Comparison of ENCODE assay signal across 1 cellular context in the genomic region with DNA sequence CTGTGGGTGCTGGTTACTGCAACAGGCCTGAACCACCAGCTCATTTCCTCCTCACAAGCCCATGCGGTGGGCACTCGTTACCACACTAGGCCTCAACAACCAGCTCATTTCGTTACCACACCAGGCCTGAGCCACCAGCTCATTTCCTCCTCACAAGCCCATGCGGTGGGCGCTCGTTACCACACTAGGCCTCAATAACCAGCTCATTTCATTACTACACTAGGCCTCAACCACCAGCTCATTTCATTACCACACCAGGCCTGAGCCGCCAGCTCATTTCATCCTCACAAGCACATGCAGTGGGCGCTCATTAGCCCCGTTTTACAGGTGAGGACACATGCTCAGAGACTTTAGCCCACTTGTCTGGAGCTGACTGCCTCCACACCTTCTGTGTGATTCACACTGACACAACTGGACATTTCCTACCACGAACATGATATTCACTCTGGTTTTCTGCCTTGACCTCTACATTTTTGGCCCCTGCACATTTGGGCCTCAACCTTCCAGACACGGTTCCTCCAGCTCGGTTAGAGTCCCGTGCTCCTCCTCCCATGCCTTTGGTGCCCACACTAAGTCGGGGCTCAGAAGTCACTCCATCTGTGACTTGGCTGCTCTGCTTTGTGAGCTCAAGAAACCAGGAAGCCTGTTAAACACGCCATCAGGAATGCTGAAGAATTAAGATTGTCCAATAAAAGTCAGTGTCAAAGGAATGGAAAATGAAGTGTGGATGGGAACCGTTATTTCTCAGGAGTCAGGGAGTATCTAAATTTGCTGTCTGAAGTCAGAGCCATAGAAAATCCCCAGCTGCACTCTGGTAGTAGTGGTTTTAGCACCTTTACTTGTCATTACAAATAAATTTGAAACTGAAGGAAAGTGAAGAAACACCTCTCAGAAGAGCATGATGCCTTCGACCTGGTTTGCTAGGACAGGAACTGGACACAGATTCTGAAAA.
A peak's percentile ranks its signal among the peaks of the same experiment; 100 is the strongest.
TF ChIP-seq lines count a peak whose summit lies in the region.

No MANE protein-coding gene starts in this region.

TF ChIP-seq in GM12878, 131 proteins besides CTCF, POLR2A, EP300 and RAD21 (continued from another document):
- TF ChIP-seq ZNF217 (IDR thresholded peaks at IDR 0.05), result peak; percentile 95
- TF ChIP-seq, protein P1, sequence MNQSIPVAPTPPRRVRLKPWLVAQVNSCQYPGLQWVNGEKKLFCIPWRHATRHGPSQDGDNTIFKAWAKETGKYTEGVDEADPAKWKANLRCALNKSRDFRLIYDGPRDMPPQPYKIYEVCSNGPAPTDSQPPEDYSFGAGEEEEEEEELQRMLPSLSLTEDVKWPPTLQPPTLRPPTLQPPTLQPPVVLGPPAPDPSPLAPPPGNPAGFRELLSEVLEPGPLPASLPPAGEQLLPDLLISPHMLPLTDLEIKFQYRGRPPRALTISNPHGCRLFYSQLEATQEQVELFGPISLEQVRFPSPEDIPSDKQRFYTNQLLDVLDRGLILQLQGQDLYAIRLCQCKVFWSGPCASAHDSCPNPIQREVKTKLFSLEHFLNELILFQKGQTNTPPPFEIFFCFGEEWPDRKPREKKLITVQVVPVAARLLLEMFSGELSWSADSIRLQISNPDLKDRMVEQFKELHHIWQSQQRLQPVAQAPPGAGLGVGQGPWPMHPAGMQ (IDR thresholded peaks at IDR 0.05; ENCODE audit: borderline replicate concordance), result peak; percentile 76; the same call in 1 of the 2 replicates
- no peak for TF ChIP-seq HDAC6 (IDR thresholded peaks at IDR 0.05; ENCODE audit: unreplicated experiment)
- TF ChIP-seq JUNB (IDR thresholded peaks at IDR 0.05), result peak; percentile 98
- TF ChIP-seq MTA2 (IDR thresholded peaks at IDR 0.05; ENCODE audit: low read depth), result peak; percentile 100
- TF ChIP-seq, protein P2, sequence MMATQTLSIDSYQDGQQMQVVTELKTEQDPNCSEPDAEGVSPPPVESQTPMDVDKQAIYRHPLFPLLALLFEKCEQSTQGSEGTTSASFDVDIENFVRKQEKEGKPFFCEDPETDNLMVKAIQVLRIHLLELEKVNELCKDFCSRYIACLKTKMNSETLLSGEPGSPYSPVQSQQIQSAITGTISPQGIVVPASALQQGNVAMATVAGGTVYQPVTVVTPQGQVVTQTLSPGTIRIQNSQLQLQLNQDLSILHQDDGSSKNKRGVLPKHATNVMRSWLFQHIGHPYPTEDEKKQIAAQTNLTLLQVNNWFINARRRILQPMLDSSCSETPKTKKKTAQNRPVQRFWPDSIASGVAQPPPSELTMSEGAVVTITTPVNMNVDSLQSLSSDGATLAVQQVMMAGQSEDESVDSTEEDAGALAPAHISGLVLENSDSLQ (IDR thresholded peaks at IDR 0.05), result no peak; the same call in 1 of the 2 replicates
- TF ChIP-seq IRF4 (IDR thresholded peaks at IDR 0.05; ENCODE audit: low read depth, low read length), result peak; percentile 99
- TF ChIP-seq ZZZ3 (IDR thresholded peaks at IDR 0.05; ENCODE audit: control insufficient read depth, insufficient read length, low read depth), result no peak
- TF ChIP-seq, protein P3, sequence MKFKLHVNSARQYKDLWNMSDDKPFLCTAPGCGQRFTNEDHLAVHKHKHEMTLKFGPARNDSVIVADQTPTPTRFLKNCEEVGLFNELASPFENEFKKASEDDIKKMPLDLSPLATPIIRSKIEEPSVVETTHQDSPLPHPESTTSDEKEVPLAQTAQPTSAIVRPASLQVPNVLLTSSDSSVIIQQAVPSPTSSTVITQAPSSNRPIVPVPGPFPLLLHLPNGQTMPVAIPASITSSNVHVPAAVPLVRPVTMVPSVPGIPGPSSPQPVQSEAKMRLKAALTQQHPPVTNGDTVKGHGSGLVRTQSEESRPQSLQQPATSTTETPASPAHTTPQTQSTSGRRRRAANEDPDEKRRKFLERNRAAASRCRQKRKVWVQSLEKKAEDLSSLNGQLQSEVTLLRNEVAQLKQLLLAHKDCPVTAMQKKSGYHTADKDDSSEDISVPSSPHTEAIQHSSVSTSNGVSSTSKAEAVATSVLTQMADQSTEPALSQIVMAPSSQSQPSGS (IDR thresholded peaks at IDR 0.05; ENCODE audit: low read length), result peak; percentile 96
- TF ChIP-seq ETV6 (conservative IDR thresholded peaks at IDR 0.05 in 1 of 2, IDR thresholded peaks at IDR 0.05 in 1 of 2; ENCODE audit: borderline replicate concordance in 1 of 2, low read depth in 1 of 2), result peak in 1 of 2 experiments; percentile 98; a peak in 2 of 4 replicates
- TF ChIP-seq PAX5 (IDR thresholded peaks at IDR 0.05; ENCODE audit: borderline replicate concordance, low read depth, low read length), result peak; percentile 99
- TF ChIP-seq CHD1 (IDR thresholded peaks at IDR 0.05; ENCODE audit: low read depth, low read length), result no peak
- TF ChIP-seq ZBED1 (IDR thresholded peaks at IDR 0.05; ENCODE audit: borderline replicate concordance), result peak; percentile 99; the same call in 1 of the 2 replicates
- TF ChIP-seq RUNX3 (IDR thresholded peaks at IDR 0.05; ENCODE audit: low read length), result peak; percentile 100
